10 cellular contexts compared by ENCODE assay signal in genomic region chr3:113231827-113232253, GRCh38. TPM values are rescaled to one million over a fixed set of nuclear protein-coding genes. Genes with fewer than 3 reads are reported as not detected.
A peak's percentile ranks its signal among the peaks of the same experiment; 100 is the strongest.
DNase-seq lines count a peak whose midpoint lies in the region; ATAC-seq and TF ChIP-seq lines count a peak whose summit lies in the region.
"Had no signal": no experiment of that assay in that cellular context is flagged by ENCODE, and none has a peak within 500 bp of the region (broad histone marks: within the 10 kb centered on the region; RNA-seq: fewer than 3 reads in every experiment).

No MANE protein-coding gene starts in this region.

- ATAC-seq in WTC11: peak; percentile 60

- H3K4me3 Mint-ChIP-seq in WTC11: no peak overlapping the region
- H3K4me3 Mint-ChIP-seq: memory B cell had no signal

- intact Hi-C loops in testis (cut with DNase I; ENCODE audit: low total_unique reads): no loop called here

- no peaks in the 10 kb centered on the region for H3K36me3 ChIP-seq in testis (ENCODE audit: low read depth, missing control alignments)
- H3K36me3 ChIP-seq: thoracic aorta had no signal

- peaks cover 9% of the 10 kb centered on the region for H3K4me1 ChIP-seq in testis

- no peaks in the 10 kb centered on the region for H3K27me3 ChIP-seq in testis

- no peaks in the 10 kb centered on the region for H3K27me3 Mint-ChIP-seq in WTC11 (ENCODE audit: low read depth)

- H3K4me3 ChIP-seq in testis: no peak overlapping the region
- H3K4me3 ChIP-seq: thoracic aorta had no signal

- H3K27ac ChIP-seq in testis: no peak overlapping the region

- no peak overlapping the region for H3K27ac Mint-ChIP-seq in WTC11
- H3K27ac Mint-ChIP-seq: memory B cell had no signal

- H3K9me3 ChIP-seq in testis: no peaks in the 10 kb centered on the region
- H3K9me3 ChIP-seq: thoracic aorta had no signal

- TF ChIP-seq POLR2A in testis (IDR thresholded peaks at IDR 0.05): no peak

- peaks cover 26% of the 10 kb centered on the region for H3K4me1 Mint-ChIP-seq in WTC11
- H3K4me1 Mint-ChIP-seq: memory B cell had no signal

- TF ChIP-seq CTCF in WTC11 (IDR thresholded peaks at IDR 0.05) (no peak), testis (IDR thresholded peaks at IDR 0.05) (no peak)

- POLR2A ChIA-PET in WTC11 (lab: Charles Lee): no interaction called here

- DNase-seq in AG20443 (ENCODE audit: low spot score) (peak; percentile 78), LoVo (ENCODE audit: low spot score) (peak; percentile 39), WTC11 (ENCODE audit: low spot score) (no peak), kidney glomerular epithelial cell (lab: John Stamatoyannopoulos, UW) (peak; percentile 94), UCSD-AML1 (lab: John Stamatoyannopoulos, UW; ENCODE audit: unreplicated experiment) (no peak), SIG-M5 (lab: John Stamatoyannopoulos, UW) (no peak), ureter (ENCODE audit: low spot score) (no peak), testis (no peak)

- CTCF ChIA-PET in WTC11 (lab: Charles Lee): no interaction called here

- H3K9me3 Mint-ChIP-seq in WTC11: no peaks in the 10 kb centered on the region
- H3K9me3 Mint-ChIP-seq: memory B cell had no signal

- H3K36me3 Mint-ChIP-seq in WTC11: no peaks in the 10 kb centered on the region
- H3K36me3 Mint-ChIP-seq: memory B cell had no signal

- WGBS in testis, 2 donors: 32 to 33% methylated on average over 1 of the region's 1 CpG

TF ChIP-seq in WTC11, 78 proteins besides CTCF, POLR2A, EP300 and RAD21:
- TF ChIP-seq ETV6 (CRISPR knock-in tag; IDR thresholded peaks at IDR 0.05): no peak
- no peak for TF ChIP-seq HMGXB4 (CRISPR knock-in tag; IDR thresholded peaks at IDR 0.05)
- peak; percentile 71 for TF ChIP-seq PRDM15 (CRISPR knock-in tag; IDR thresholded peaks at IDR 0.05)
- no peak for TF ChIP-seq KAT7 (CRISPR knock-in tag; IDR thresholded peaks at IDR 0.05; ENCODE audit: borderline replicate concordance)

RNA-seq across cellular contexts. Expression of gene BOC, which starts 20.5 kb away (rescaled TPM):
- total RNA-seq in WTC11 (2021): 6.6 to 8.0 TPM (median 7.2 TPM) in 3 replicates
- 79.6 TPM for total RNA-seq in ureter
- 10 to 100 TPM; 24.5 to 33.6 TPM for total RNA-seq in testis
- 28.4 TPM for polyA plus RNA-seq in testis (ENCODE audit: insufficient read depth, low read depth, low replicate concordance)

Comparison
In these comparisons a context has a peak if more than half of its experiments do, and no peak if none do; other contexts are left out.
1. DNase-seq: peak in AG20443 (single experiment), LoVo (single experiment) and kidney glomerular epithelial cell (single experiment); none in WTC11 (single experiment), UCSD-AML1 (single experiment), SIG-M5 (single experiment), ureter (single experiment) and testis (single experiment).